ENCODE assay signal across 36 cellular contexts in genomic region chr7:7907306-7907705, GRCh38.
"Had no signal": no experiment of that assay in that cellular context is flagged by ENCODE, and none has a peak within 500 bp of the region (broad histone marks: within the 10 kb centered on the region; RNA-seq: fewer than 3 reads in every experiment).

No MANE protein-coding gene starts in this region.

- H3K4me1 Mint-ChIP-seq: activated naive CD4-positive, alpha-beta T cell treated with anti-CD3 and anti-CD28 coated beads, Interleukin-2, amount 10 ng/mL, durations not matched to agents 7 days and 5 days had no signal

- H3K27me3 Mint-ChIP-seq: activated B cell treated with CpG ODN at 0.5 μM for 24 hours; activated CD4-positive, alpha-beta memory T cell treated with anti-CD3 and anti-CD28 coated beads, Interleukin-2, amount 10 ng/mL, durations not matched to agents 7 days and 5 days; activated CD4-positive, alpha-beta T cell treated with anti-CD3 and anti-CD28 coated beads, Interleukin-2, amount 10 ng/mL, durations not matched to agents 24 days and 14 days; activated CD8-positive, alpha-beta memory T cell treated with anti-CD3 and anti-CD28 coated beads, Interleukin-2, amount 10 ng/mL, durations not matched to agents 7 days and 5 days; activated naive CD4-positive, alpha-beta T cell treated with anti-CD3 and anti-CD28 coated beads, Interleukin-2, amount 50 U/mL, for 24 hours; activated naive CD8-positive, alpha-beta T cell; activated naive CD8-positive, alpha-beta T cell treated with anti-CD3 and anti-CD28 coated beads, Interleukin-2, amount 10 ng/mL, durations not matched to agents 7 days and 5 days; activated naive CD8-positive, alpha-beta T cell treated with anti-CD3 and anti-CD28 coated beads, Interleukin-2, amount 50 U/mL, for 24 hours; activated T-cell treated with anti-CD3 and anti-CD28 coated beads, Interleukin-2, amount 50 U/mL, for 24 hours; brain; central memory CD8-positive, alpha-beta T cell had no signal

- ATAC-seq: activated CD8-positive, alpha-beta memory T cell treated with anti-CD3 and anti-CD28 coated beads, Interleukin-2, amount 10 ng/mL, durations not matched to agents 7 days and 5 days; activated CD8-positive, alpha-beta T cell treated with anti-CD3 and anti-CD28 coated beads, Interleukin-2, amount 10 ng/mL, durations not matched to agents 7 days and 5 days; activated naive CD8-positive, alpha-beta T cell treated with anti-CD3 and anti-CD28 coated beads, Interleukin-2, amount 50 U/mL, for 24 hours had no signal

- DNase-seq: activated B cell treated with CpG ODN at 0.5 μM for 24 hours; activated CD4-positive, alpha-beta memory T cell treated with anti-CD3 and anti-CD28 coated beads, Interleukin-2, amount 10 ng/mL, durations not matched to agents 7 days and 5 days; activated CD4-positive, alpha-beta T cell treated with anti-CD3 and anti-CD28 coated beads for 4 hours; activated CD4-positive, alpha-beta T cell treated with anti-CD3 and anti-CD28 coated beads, Interleukin-2, amount 10 ng/mL, durations not matched to agents 24 days and 14 days; activated CD4-positive, alpha-beta T cell treated with anti-CD3 and anti-CD28 coated beads, Interleukin-2, amount 50 U/mL, for 48 hours; activated CD4-positive, CD25-positive, alpha-beta regulatory T cell treated with anti-CD3 and anti-CD28 coated beads, Interleukin-2, amount 50 U/mL, for 72 hours; activated CD8-positive, alpha-beta memory T cell treated with anti-CD3 and anti-CD28 coated beads for 24 hours; activated CD8-positive, alpha-beta memory T cell treated with anti-CD3 and anti-CD28 coated beads, Interleukin-2, amount 10 ng/mL, durations not matched to agents 7 days and 5 days; activated CD8-positive, alpha-beta memory T cell treated with anti-CD3 and anti-CD28 coated beads, Interleukin-2, amount 50 U/mL, for 48 hours; activated CD8-positive, alpha-beta T cell treated with anti-CD3 and anti-CD28 coated beads, Interleukin-2, amount 10 ng/mL, durations not matched to agents 7 days and 5 days; activated effector memory CD4-positive, alpha-beta T cell treated with Interleukin-2 at 50 U/mL for 16 hours; activated gamma-delta T cell; activated naive CD4-positive, alpha-beta T cell treated with anti-CD3 and anti-CD28 coated beads, Interleukin-2, amount 10 ng/mL, durations not matched to agents 7 days and 5 days; activated naive CD4-positive, alpha-beta T cell treated with Interleukin-2 at 50 U/mL for 16 hours; activated naive CD8-positive, alpha-beta T cell treated with anti-CD3 and anti-CD28 coated beads, Interleukin-2, amount 10 ng/mL, durations not matched to agents 7 days and 5 days; activated naive CD8-positive, alpha-beta T cell treated with anti-CD3 and anti-CD28 coated beads, Interleukin-2, amount 50 U/mL, for 24 hours; activated T-cell treated with anti-CD3 and anti-CD28 coated beads, Interleukin-2, amount 50 U/mL, for 24 hours; activated T-cell treated with anti-CD3 and anti-CD28 coated beads, Interleukin-2, amount 50 U/mL, for 48 hours; amygdala; anterior cingulate cortex; caudate nucleus; cerebellar nuclear complex; T-helper 1 cell; T-helper 2 cell; T-helper 9 cell had no signal

- FAIRE-seq: bronchial epithelial cell had no signal

- H3K4me3 Mint-ChIP-seq: activated B cell treated with CpG ODN at 0.5 μM for 24 hours; activated CD4-positive, alpha-beta memory T cell treated with anti-CD3 and anti-CD28 coated beads, Interleukin-2, amount 10 ng/mL, durations not matched to agents 7 days and 5 days; activated CD4-positive, alpha-beta T cell treated with anti-CD3 and anti-CD28 coated beads, Interleukin-2, amount 10 ng/mL, durations not matched to agents 24 days and 14 days; activated CD8-positive, alpha-beta memory T cell treated with anti-CD3 and anti-CD28 coated beads, Interleukin-2, amount 10 ng/mL, durations not matched to agents 7 days and 5 days; activated CD8-positive, alpha-beta T cell treated with anti-CD3 and anti-CD28 coated beads, Interleukin-2, amount 10 ng/mL, durations not matched to agents 7 days and 5 days; activated naive CD4-positive, alpha-beta T cell treated with anti-CD3 and anti-CD28 coated beads, Interleukin-2, amount 10 ng/mL, durations not matched to agents 7 days and 5 days; activated naive CD4-positive, alpha-beta T cell treated with anti-CD3 and anti-CD28 coated beads, Interleukin-2, amount 50 U/mL, for 24 hours; activated naive CD8-positive, alpha-beta T cell; activated naive CD8-positive, alpha-beta T cell treated with anti-CD3 and anti-CD28 coated beads, Interleukin-2, amount 10 ng/mL, durations not matched to agents 7 days and 5 days; activated naive CD8-positive, alpha-beta T cell treated with anti-CD3 and anti-CD28 coated beads, Interleukin-2, amount 50 U/mL, for 24 hours; activated T-cell treated with anti-CD3 and anti-CD28 coated beads, Interleukin-2, amount 50 U/mL, for 24 hours; brain; central memory CD8-positive, alpha-beta T cell; T-helper 1 cell treated with Interleukin-12 subunit alpha and Interleukin-12 subunit beta and Interleukin-4 antibody, amounts not matched to agents 30 μg/mL and 1 μg/mL, for 36 hours; T-helper 2 cell treated with Interferon-gamma antibody and Interleukin-4, amounts not matched to agents 5 μg/mL and 100 μg/mL, for 36 hours had no signal

- H3K36me3 Mint-ChIP-seq: activated CD8-positive, alpha-beta memory T cell treated with anti-CD3 and anti-CD28 coated beads, Interleukin-2, amount 10 ng/mL, durations not matched to agents 7 days and 5 days; activated naive CD4-positive, alpha-beta T cell treated with anti-CD3 and anti-CD28 coated beads, Interleukin-2, amount 10 ng/mL, durations not matched to agents 7 days and 5 days; brain had no signal

- H3K9me3 ChIP-seq: ascending aorta had no signal

- H3K4me3 ChIP-seq: ascending aorta, cardiac muscle cell had no signal

- H3K36me3 ChIP-seq: ascending aorta, cardiac muscle cell had no signal

- H3K27me3 ChIP-seq: ascending aorta had no signal

- H3K27ac Mint-ChIP-seq: activated B cell treated with CpG ODN at 0.5 μM for 24 hours; activated CD4-positive, alpha-beta memory T cell treated with anti-CD3 and anti-CD28 coated beads, Interleukin-2, amount 10 ng/mL, durations not matched to agents 7 days and 5 days; activated CD4-positive, alpha-beta T cell treated with anti-CD3 and anti-CD28 coated beads, Interleukin-2, amount 10 ng/mL, durations not matched to agents 24 days and 14 days; activated CD8-positive, alpha-beta memory T cell treated with anti-CD3 and anti-CD28 coated beads, Interleukin-2, amount 10 ng/mL, durations not matched to agents 7 days and 5 days; activated CD8-positive, alpha-beta T cell treated with anti-CD3 and anti-CD28 coated beads, Interleukin-2, amount 10 ng/mL, durations not matched to agents 7 days and 5 days; activated naive CD4-positive, alpha-beta T cell treated with anti-CD3 and anti-CD28 coated beads, Interleukin-2, amount 10 ng/mL, durations not matched to agents 7 days and 5 days; activated naive CD4-positive, alpha-beta T cell treated with anti-CD3 and anti-CD28 coated beads, Interleukin-2, amount 50 U/mL, for 24 hours; activated naive CD8-positive, alpha-beta T cell; activated naive CD8-positive, alpha-beta T cell treated with anti-CD3 and anti-CD28 coated beads, Interleukin-2, amount 10 ng/mL, durations not matched to agents 7 days and 5 days; activated naive CD8-positive, alpha-beta T cell treated with anti-CD3 and anti-CD28 coated beads, Interleukin-2, amount 50 U/mL, for 24 hours; activated T-cell treated with anti-CD3 and anti-CD28 coated beads, Interleukin-2, amount 50 U/mL, for 24 hours; activated T-helper 2 cell treated with anti-CD3 and anti-CD28 coated beads, Interferon-gamma antibody, Interleukin-2, Interleukin-4, amounts not matched to agents 10 μg/mL and 5 μg/mL and 100 μg/mL, durations not matched to agents 14 hours and 24 hours and 36 hours; brain; T-helper 1 cell treated with Interleukin-12 subunit alpha and Interleukin-12 subunit beta and Interleukin-4 antibody, amounts not matched to agents 30 μg/mL and 1 μg/mL, for 36 hours; T-helper 2 cell treated with Interferon-gamma antibody and Interleukin-4, amounts not matched to agents 5 μg/mL and 100 μg/mL, for 36 hours had no signal

- H3K9me3 Mint-ChIP-seq: activated CD4-positive, alpha-beta memory T cell treated with anti-CD3 and anti-CD28 coated beads, Interleukin-2, amount 10 ng/mL, durations not matched to agents 7 days and 5 days; activated CD4-positive, alpha-beta T cell treated with anti-CD3 and anti-CD28 coated beads, Interleukin-2, amount 10 ng/mL, durations not matched to agents 24 days and 14 days; activated naive CD4-positive, alpha-beta T cell treated with anti-CD3 and anti-CD28 coated beads, Interleukin-2, amount 10 ng/mL, durations not matched to agents 7 days and 5 days; activated naive CD4-positive, alpha-beta T cell treated with anti-CD3 and anti-CD28 coated beads, Interleukin-2, amount 50 U/mL, for 24 hours; brain; central memory CD8-positive, alpha-beta T cell had no signal

- H3K4me1 ChIP-seq: ascending aorta had no signal

- H3K27ac ChIP-seq: ascending aorta, cardiac muscle cell, VCaP had no signal
